Comparison of ENCODE assay signal across 8 cellular contexts in genomic region chr10:76497671-76498070, GRCh38.
"Had no signal": no experiment of that assay in that cellular context is flagged by ENCODE, and none has a peak within 500 bp of the region (broad histone marks: within the 10 kb centered on the region; RNA-seq: fewer than 3 reads in every experiment).

No MANE protein-coding gene starts in this region.

- H3K4me3 ChIP-seq: GM23338, K562 had no signal

- FAIRE-seq: H1, H54, HTR-8/SVneo, K562 had no signal

- DNase-seq: H9, HCEC 1CT, IMR-90 had no signal

- ATAC-seq: GM23338, K562 had no signal
